ENCODE assay signal across 3 cellular contexts in genomic region chr14:79137836-79138235, GRCh38.
TF ChIP-seq lines count a peak whose summit lies in the region.

No MANE protein-coding gene starts in this region.

TF ChIP-seq in HepG2, 621 proteins besides CTCF, POLR2A, EP300 and RAD21:
- TF ChIP-seq ZNF530 (CRISPR knock-in tag; IDR thresholded peaks at IDR 0.05; ENCODE audit: low read depth) (no peak), ZMYM2 (CRISPR knock-in tag; IDR thresholded peaks at IDR 0.05) (no peak), MAFF (IDR thresholded peaks at IDR 0.05; ENCODE audit: low read depth, low read length) (peak; percentile 78), MAFK (conservative IDR thresholded peaks at IDR 0.05 in 1 of 2, IDR thresholded peaks at IDR 0.05 in 1 of 2; ENCODE audit: low read length in 2 of 2) (peak; percentile 72 to 87), HNF4A (CRISPR knock-in tag; IDR thresholded peaks at IDR 0.05) (no peak)

TF ChIP-seq in IMR-90, 13 proteins besides CTCF, POLR2A, EP300 and RAD21:
- TF ChIP-seq MAFK (IDR thresholded peaks at IDR 0.05; ENCODE audit: low read depth, low read length) (peak; percentile 87), NFE2L2 (IDR thresholded peaks at IDR 0.05; ENCODE audit: low read depth, low read length) (no peak)

TF ChIP-seq in H1, 55 proteins besides CTCF, POLR2A, EP300 and RAD21:
- TF ChIP-seq CBX8 (IDR thresholded peaks at IDR 0.05; ENCODE audit: borderline replicate concordance, low read depth, low read length), result no peak
- TF ChIP-seq ATF2 (IDR thresholded peaks at IDR 0.05; ENCODE audit: low read length), result no peak
- no peak for TF ChIP-seq MAX (IDR thresholded peaks at IDR 0.05)
- TF ChIP-seq MAFK (IDR thresholded peaks at IDR 0.05; ENCODE audit: low read depth, low read length), result peak; percentile 20; the same call in 1 of the 2 replicates
- no peak for TF ChIP-seq POLR2AphosphoS5 (IDR thresholded peaks at IDR 0.05; ENCODE audit: low read depth, low read length)
- no peak for TF ChIP-seq SIN3A (conservative IDR thresholded peaks at IDR 0.05 in 1 of 2, IDR thresholded peaks at IDR 0.05 in 1 of 2; ENCODE audit: low read depth in 1 of 2, low read length in 2 of 2)
- TF ChIP-seq POU5F1 (IDR thresholded peaks at IDR 0.05; ENCODE audit: low read depth, low read length), result no peak
